In the genomic region with DNA sequence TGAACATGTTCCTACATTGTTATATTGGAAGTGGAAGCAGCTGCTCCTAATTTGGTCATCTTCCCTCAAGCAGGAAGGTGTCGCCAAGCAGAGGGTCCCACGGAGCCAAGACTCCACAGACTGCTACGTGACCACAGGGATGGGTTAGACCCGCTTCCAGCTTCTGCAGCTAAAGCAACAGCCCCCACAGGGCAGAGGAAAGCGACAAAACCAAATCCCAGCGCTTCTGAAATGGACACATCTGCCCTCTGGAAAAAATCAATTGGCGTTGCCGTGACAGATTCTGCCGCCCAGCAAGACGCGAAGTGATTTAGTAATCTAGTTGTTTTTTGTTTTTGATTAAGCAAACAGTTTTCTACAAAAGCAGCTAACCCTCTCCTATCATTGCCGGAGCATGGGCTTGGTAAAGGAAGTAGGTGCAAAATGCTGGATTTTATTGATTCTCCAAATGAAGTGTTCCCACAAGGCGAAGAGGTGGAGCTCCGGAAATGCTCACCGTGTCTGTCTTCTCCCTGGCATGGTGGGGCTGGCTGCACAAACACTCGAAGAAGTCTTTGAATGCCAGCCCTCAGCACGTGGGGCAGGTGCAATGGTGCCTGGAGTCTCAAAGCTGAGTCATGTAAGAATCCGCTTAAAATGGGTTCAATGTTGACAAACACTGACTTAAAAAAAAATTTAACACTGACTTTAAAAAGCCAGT, we compare ENCODE assay signal across 12 cellular contexts.
A peak's percentile ranks its signal among the peaks of the same experiment; 100 is the strongest.
DNase-seq lines count a peak whose midpoint lies in the region; ATAC-seq and TF ChIP-seq lines count a peak whose summit lies in the region.
"Had no signal": no experiment of that assay in that cellular context is flagged by ENCODE, and none has a peak within 500 bp of the region (broad histone marks: within the 10 kb centered on the region; RNA-seq: fewer than 3 reads in every experiment).

No MANE protein-coding gene starts in this region.

- CTCF ChIA-PET in AG04449 (lab: Yijun Ruan, JAX), result no interaction called here
- CTCF ChIA-PET in RWPE1 (lab: Yijun Ruan, JAX), result interaction anchor here (0.7 kb wide), 2 partner anchors 14 to 183 kb away, joined by 4 read pairs; no protein-coding TSS in a partner anchor

- POLR2A ChIA-PET in AG04449 (lab: Yijun Ruan, JAX), result no interaction called here
- POLR2A ChIA-PET in RWPE1 (lab: Yijun Ruan, JAX; ENCODE audit: low non-redundant PET), result no interaction called here

- H3K27me3 ChIP-seq in HUES48 (ENCODE audit: control insufficient read depth, insufficient read depth, low read length), result no peaks in the 10 kb centered on the region
- H3K27me3 ChIP-seq in WERI-Rb-1 (ENCODE audit: insufficient read depth, low read depth, severe bottlenecking), result no peaks in the 10 kb centered on the region
- H3K27me3 ChIP-seq: BLaER1 had no signal

- peak overlapping the region; percentile 17 for H3K4me3 Mint-ChIP-seq in mesothelial cell of epicardium
- H3K4me3 Mint-ChIP-seq: natural killer cell; T-helper 2 cell treated with Interferon-gamma antibody and Interleukin-4, amounts not matched to agents 5 μg/mL and 100 μg/mL, for 36 hours had no signal

- H3K9me3 ChIP-seq in HUES48 (ENCODE audit: control insufficient read depth, insufficient read depth, low read length), result no peaks in the 10 kb centered on the region
- H3K9me3 ChIP-seq in WERI-Rb-1 (ENCODE audit: severe bottlenecking), result no peaks in the 10 kb centered on the region
- H3K9me3 ChIP-seq: BLaER1 had no signal

- H3K4me1 ChIP-seq in HUES48 (ENCODE audit: control insufficient read depth, insufficient read depth, low read length), result peaks cover 19% of the 10 kb centered on the region
- H3K4me1 ChIP-seq: BLaER1 had no signal

- ATAC-seq in GM19328 (IDR thresholded peaks at IDR 0.05; ENCODE audit: unreplicated experiment) (no peak), SK-N-SH treated with all-trans-retinoic acid at 6 μM for 48 hours (no peak)
- ATAC-seq: natural killer cell; stimulated activated naive CD8-positive, alpha-beta T cell treated with anti-CD3 and anti-CD28 coated beads, Interleukin-15, Interleukin-2, amounts not matched to agents 100 U/mL and 50 U/mL, for 24 hours had no signal

- TF ChIP-seq CTCF in AG04449 (IDR thresholded peaks at IDR 0.05; ENCODE audit: insufficient read depth, low read length, missing control alignments), result no peak
- no peak for TF ChIP-seq CTCF in WERI-Rb-1 (IDR thresholded peaks at IDR 0.05; ENCODE audit: low read depth, low read length)
- no peak for TF ChIP-seq CTCF in mesothelial cell of epicardium (IDR thresholded peaks at IDR 0.05; ENCODE audit: unreplicated experiment)
- TF ChIP-seq CTCF in RWPE1 (conservative IDR thresholded peaks at IDR 0.05; ENCODE audit: low read depth), result no peak

- H3K4me3 ChIP-seq in AG04449 (ENCODE audit: low read depth, low read length) (peak overlapping the region; percentile 6; the same call in 1 of the 2 replicates), HUES48 (ENCODE audit: low read depth, low read length) (no peak overlapping the region), WERI-Rb-1 (ENCODE audit: low read depth, low read length) (peak overlapping the region; percentile 5)
- H3K4me3 ChIP-seq: BLaER1 had no signal

- H3K9ac ChIP-seq in HUES48 (ENCODE audit: low read depth, low read length), result no peak overlapping the region
- H3K9ac ChIP-seq: BLaER1 had no signal

- H3K27ac ChIP-seq in HUES48 (ENCODE audit: low read depth, low read length), result peak overlapping the region; percentile 82
- peak overlapping the region; percentile 9 for H3K27ac ChIP-seq in WERI-Rb-1
- H3K27ac ChIP-seq in RWPE1, result no peak overlapping the region
- H3K27ac ChIP-seq: BLaER1 had no signal

- no peaks in the 10 kb centered on the region for H3K36me3 Mint-ChIP-seq in mesothelial cell of epicardium
- H3K36me3 Mint-ChIP-seq: natural killer cell had no signal

- DNase-seq in AG04449 (ENCODE audit: low read depth, low spot score) (no peak), WERI-Rb-1 (no peak), mesothelial cell of epicardium (ENCODE audit: low spot score in 2 of 2, unreplicated experiment in 2 of 2) (peak in 1 of 2 experiments; percentile 35), RWPE1 (ENCODE audit: low spot score) (no peak), SKM-1 (lab: John Stamatoyannopoulos, UW; ENCODE audit: unreplicated experiment) (no peak)
- DNase-seq: natural killer cell; stimulated activated naive CD8-positive, alpha-beta T cell treated with anti-CD3 and anti-CD28 coated beads, Interleukin-15, Interleukin-2, amounts not matched to agents 100 U/mL and 50 U/mL, for 24 hours had no signal

- H3K27ac Mint-ChIP-seq in mesothelial cell of epicardium, result peak overlapping the region; percentile 85
- H3K27ac Mint-ChIP-seq: natural killer cell; T-helper 2 cell treated with Interferon-gamma antibody and Interleukin-4, amounts not matched to agents 5 μg/mL and 100 μg/mL, for 36 hours had no signal

- H3K36me3 ChIP-seq in HUES48 (ENCODE audit: control insufficient read depth, insufficient read depth, low read length) (no peaks in the 10 kb centered on the region), WERI-Rb-1 (no peaks in the 10 kb centered on the region)
- H3K36me3 ChIP-seq: BLaER1 had no signal

- no peaks in the 10 kb centered on the region for H3K9me3 Mint-ChIP-seq in mesothelial cell of epicardium
- H3K9me3 Mint-ChIP-seq: natural killer cell; T-helper 2 cell treated with Interferon-gamma antibody and Interleukin-4, amounts not matched to agents 5 μg/mL and 100 μg/mL, for 36 hours had no signal

- peaks cover 59% of the 10 kb centered on the region for H3K4me1 Mint-ChIP-seq in mesothelial cell of epicardium
- H3K4me1 Mint-ChIP-seq: natural killer cell had no signal

- H3K27me3 Mint-ChIP-seq in mesothelial cell of epicardium (ENCODE audit: low read depth), result no peaks in the 10 kb centered on the region

TF ChIP-seq in SK-N-SH treated with all-trans-retinoic acid at 6 μM for 48 hours, 23 proteins besides CTCF, POLR2A, EP300 and RAD21:
- no peak for TF ChIP-seq ZFP3 (CRISPR knock-in tag; IDR thresholded peaks at IDR 0.05)
- no peak for TF ChIP-seq SNAI2 (CRISPR knock-in tag; IDR thresholded peaks at IDR 0.05)
- no peak for TF ChIP-seq ZNF8 (CRISPR knock-in tag; IDR thresholded peaks at IDR 0.05)
- TF ChIP-seq ARNTL (CRISPR knock-in tag; IDR thresholded peaks at IDR 0.05; ENCODE audit: borderline replicate concordance, low read depth), result no peak
- TF ChIP-seq RARB (CRISPR knock-in tag; IDR thresholded peaks at IDR 0.05), result no peak
- TF ChIP-seq, protein P1, sequence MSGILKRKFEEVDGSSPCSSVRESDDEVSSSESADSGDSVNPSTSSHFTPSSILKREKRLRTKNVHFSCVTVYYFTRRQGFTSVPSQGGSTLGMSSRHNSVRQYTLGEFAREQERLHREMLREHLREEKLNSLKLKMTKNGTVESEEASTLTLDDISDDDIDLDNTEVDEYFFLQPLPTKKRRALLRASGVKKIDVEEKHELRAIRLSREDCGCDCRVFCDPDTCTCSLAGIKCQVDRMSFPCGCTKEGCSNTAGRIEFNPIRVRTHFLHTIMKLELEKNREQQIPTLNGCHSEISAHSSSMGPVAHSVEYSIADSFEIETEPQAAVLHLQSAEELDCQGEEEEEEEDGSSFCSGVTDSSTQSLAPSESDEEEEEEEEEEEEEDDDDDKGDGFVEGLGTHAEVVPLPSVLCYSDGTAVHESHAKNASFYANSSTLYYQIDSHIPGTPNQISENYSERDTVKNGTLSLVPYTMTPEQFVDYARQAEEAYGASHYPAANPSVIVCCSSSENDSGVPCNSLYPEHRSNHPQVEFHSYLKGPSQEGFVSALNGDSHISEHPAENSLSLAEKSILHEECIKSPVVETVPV (CRISPR knock-in tag; IDR thresholded peaks at IDR 0.05), result no peak
- no peak for TF ChIP-seq OSR1 (CRISPR knock-in tag; IDR thresholded peaks at IDR 0.05)
- TF ChIP-seq BACH2 (CRISPR knock-in tag; IDR thresholded peaks at IDR 0.05; ENCODE audit: borderline replicate concordance), result no peak
- TF ChIP-seq PPARA (CRISPR knock-in tag; IDR thresholded peaks at IDR 0.05; ENCODE audit: borderline replicate concordance), result no peak
- TF ChIP-seq ZC3H10 (CRISPR knock-in tag; IDR thresholded peaks at IDR 0.05), result no peak
- no peak for TF ChIP-seq TOX (CRISPR knock-in tag; IDR thresholded peaks at IDR 0.05; ENCODE audit: borderline replicate concordance)
- no peak for TF ChIP-seq ISL1 (CRISPR knock-in tag; IDR thresholded peaks at IDR 0.05)
- TF ChIP-seq, protein P2, sequence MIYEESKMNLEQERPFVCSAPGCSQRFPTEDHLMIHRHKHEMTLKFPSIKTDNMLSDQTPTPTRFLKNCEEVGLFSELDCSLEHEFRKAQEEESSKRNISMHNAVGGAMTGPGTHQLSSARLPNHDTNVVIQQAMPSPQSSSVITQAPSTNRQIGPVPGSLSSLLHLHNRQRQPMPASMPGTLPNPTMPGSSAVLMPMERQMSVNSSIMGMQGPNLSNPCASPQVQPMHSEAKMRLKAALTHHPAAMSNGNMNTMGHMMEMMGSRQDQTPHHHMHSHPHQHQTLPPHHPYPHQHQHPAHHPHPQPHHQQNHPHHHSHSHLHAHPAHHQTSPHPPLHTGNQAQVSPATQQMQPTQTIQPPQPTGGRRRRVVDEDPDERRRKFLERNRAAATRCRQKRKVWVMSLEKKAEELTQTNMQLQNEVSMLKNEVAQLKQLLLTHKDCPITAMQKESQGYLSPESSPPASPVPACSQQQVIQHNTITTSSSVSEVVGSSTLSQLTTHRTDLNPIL (CRISPR knock-in tag; IDR thresholded peaks at IDR 0.05; ENCODE audit: low read depth), result no peak
- TF ChIP-seq, protein P3, sequence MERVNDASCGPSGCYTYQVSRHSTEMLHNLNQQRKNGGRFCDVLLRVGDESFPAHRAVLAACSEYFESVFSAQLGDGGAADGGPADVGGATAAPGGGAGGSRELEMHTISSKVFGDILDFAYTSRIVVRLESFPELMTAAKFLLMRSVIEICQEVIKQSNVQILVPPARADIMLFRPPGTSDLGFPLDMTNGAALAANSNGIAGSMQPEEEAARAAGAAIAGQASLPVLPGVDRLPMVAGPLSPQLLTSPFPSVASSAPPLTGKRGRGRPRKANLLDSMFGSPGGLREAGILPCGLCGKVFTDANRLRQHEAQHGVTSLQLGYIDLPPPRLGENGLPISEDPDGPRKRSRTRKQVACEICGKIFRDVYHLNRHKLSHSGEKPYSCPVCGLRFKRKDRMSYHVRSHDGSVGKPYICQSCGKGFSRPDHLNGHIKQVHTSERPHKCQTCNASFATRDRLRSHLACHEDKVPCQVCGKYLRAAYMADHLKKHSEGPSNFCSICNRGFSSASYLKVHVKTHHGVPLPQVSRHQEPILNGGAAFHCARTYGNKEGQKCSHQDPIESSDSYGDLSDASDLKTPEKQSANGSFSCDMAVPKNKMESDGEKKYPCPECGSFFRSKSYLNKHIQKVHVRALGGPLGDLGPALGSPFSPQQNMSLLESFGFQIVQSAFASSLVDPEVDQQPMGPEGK (CRISPR knock-in tag; IDR thresholded peaks at IDR 0.05; ENCODE audit: borderline replicate concordance), result no peak
- no peak for TF ChIP-seq CSDC2 (CRISPR knock-in tag; IDR thresholded peaks at IDR 0.05)
- no peak for TF ChIP-seq ZNF70 (CRISPR knock-in tag; IDR thresholded peaks at IDR 0.05)
- TF ChIP-seq TCF4 (CRISPR knock-in tag; IDR thresholded peaks at IDR 0.05; ENCODE audit: borderline replicate concordance), result no peak
- no peak for TF ChIP-seq GLIS3 (CRISPR knock-in tag; IDR thresholded peaks at IDR 0.05)
